In the genomic region with DNA sequence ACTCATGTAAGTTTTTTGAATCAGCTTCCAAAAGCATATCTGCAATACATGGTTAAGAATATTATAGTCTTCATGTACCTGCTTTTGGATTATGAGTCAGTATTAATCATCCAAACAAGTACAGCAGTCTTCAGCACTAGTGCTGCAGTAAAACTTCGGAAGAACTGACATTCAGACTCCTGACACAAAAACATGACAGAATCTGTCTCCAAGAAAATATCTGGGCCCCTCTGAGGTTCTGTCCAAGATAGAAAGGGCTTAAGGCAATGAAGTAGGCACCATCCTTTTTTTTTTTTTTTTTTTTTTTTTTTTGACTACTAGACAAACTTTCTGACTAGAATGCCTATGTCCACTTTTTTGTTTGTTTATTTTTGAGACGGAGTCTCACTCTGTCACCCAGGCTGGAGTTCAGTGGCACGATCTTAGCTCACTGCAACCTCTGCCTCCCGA, we compare ENCODE assay signal across 9 cellular contexts.
A peak's percentile ranks its signal among the peaks of the same experiment; 100 is the strongest.
DNase-seq lines count a peak whose midpoint lies in the region; ATAC-seq, FAIRE-seq and TF ChIP-seq lines count a peak whose summit lies in the region.
"Had no signal": no experiment of that assay in that cellular context is flagged by ENCODE, and none has a peak within 500 bp of the region (broad histone marks: within the 10 kb centered on the region; RNA-seq: fewer than 3 reads in every experiment).

No MANE protein-coding gene starts in this region.

- no peaks in the 10 kb centered on the region for H3K27me3 Mint-ChIP-seq in neural progenitor cell (ENCODE audit: insufficient read depth, low read depth)
- H3K27me3 Mint-ChIP-seq in activated T-helper 1 cell treated with anti-CD3 and anti-CD28 coated beads, Interleukin-12 subunit alpha, Interleukin-12 subunit beta, Interleukin-2, Interleukin-4 antibody, amounts not matched to agents 30 ng/mL and 10 ng/mL and 1 ng/mL, durations not matched to agents 14 hours and 24 hours and 36 hours (ENCODE audit: insufficient read depth), result peaks cover 2% of the 10 kb centered on the region

- H3K4me3 Mint-ChIP-seq in neural progenitor cell, result no peak overlapping the region
- H3K4me3 Mint-ChIP-seq in activated T-helper 1 cell treated with anti-CD3 and anti-CD28 coated beads, Interleukin-12 subunit alpha, Interleukin-12 subunit beta, Interleukin-2, Interleukin-4 antibody, amounts not matched to agents 30 ng/mL and 10 ng/mL and 1 ng/mL, durations not matched to agents 14 hours and 24 hours and 36 hours, result no peak overlapping the region

- no peak for ATAC-seq in GM18505 (IDR thresholded peaks at IDR 0.05; ENCODE audit: unreplicated experiment)

- H3K4me3 ChIP-seq in endothelial cell of umbilical vein (replicated peaks in 1 of 3; ENCODE audit: insufficient read depth in 1 of 3, low read depth in 1 of 3, low read length in 3 of 3) (no peak overlapping the region), neural progenitor cell (no peak overlapping the region)
- H3K4me3 ChIP-seq: ovary had no signal

- H4K20me1 ChIP-seq in endothelial cell of umbilical vein (replicated peaks; ENCODE audit: control insufficient read depth, extremely low read depth, insufficient read depth, low read length), result peaks cover 23% of the 10 kb centered on the region
- H4K20me1 ChIP-seq in neural progenitor cell (ENCODE audit: low read depth), result peaks cover 84% of the 10 kb centered on the region

- H3K4me2 ChIP-seq in endothelial cell of umbilical vein (ENCODE audit: insufficient read depth, low read length) (no peak overlapping the region), neural progenitor cell (no peak overlapping the region)

- H3K36me3 ChIP-seq in endothelial cell of umbilical vein (ENCODE audit: control insufficient read depth in 2 of 2, extremely low read depth in 1 of 2, insufficient read depth in 2 of 2, low read length in 2 of 2) (no peaks in the 10 kb centered on the region), neural progenitor cell (no peaks in the 10 kb centered on the region)
- H3K36me3 ChIP-seq: ovary had no signal

- POLR2A ChIA-PET in endothelial cell of umbilical vein (lab: Charles Lee), result no interaction called here

- H3K27me3 ChIP-seq in endothelial cell of umbilical vein (ENCODE audit: control insufficient read depth in 2 of 2, insufficient read depth in 2 of 2, low read length in 2 of 2), result no peaks in the 10 kb centered on the region
- H3K27me3 ChIP-seq in neural progenitor cell, result no peaks in the 10 kb centered on the region
- H3K27me3 ChIP-seq: ovary had no signal

- H3K4me1 Mint-ChIP-seq in neural progenitor cell, result peaks cover 30% of the 10 kb centered on the region
- H3K4me1 Mint-ChIP-seq in activated T-helper 1 cell treated with anti-CD3 and anti-CD28 coated beads, Interleukin-12 subunit alpha, Interleukin-12 subunit beta, Interleukin-2, Interleukin-4 antibody, amounts not matched to agents 30 ng/mL and 10 ng/mL and 1 ng/mL, durations not matched to agents 14 hours and 24 hours and 36 hours (ENCODE audit: low read depth), result peaks cover 34% of the 10 kb centered on the region

- H3F3A ChIP-seq in neural progenitor cell (ENCODE audit: low read depth), result peaks cover 22% of the 10 kb centered on the region

- no peaks in the 10 kb centered on the region for H3K36me3 Mint-ChIP-seq in neural progenitor cell
- H3K36me3 Mint-ChIP-seq in activated T-helper 1 cell treated with anti-CD3 and anti-CD28 coated beads, Interleukin-12 subunit alpha, Interleukin-12 subunit beta, Interleukin-2, Interleukin-4 antibody, amounts not matched to agents 30 ng/mL and 10 ng/mL and 1 ng/mL, durations not matched to agents 14 hours and 24 hours and 36 hours (ENCODE audit: low read depth), result no peaks in the 10 kb centered on the region

- H3K9ac ChIP-seq in endothelial cell of umbilical vein (replicated peaks; ENCODE audit: extremely low read depth, insufficient read depth, low read length) (no peak overlapping the region), neural progenitor cell (no peak overlapping the region)

- H3K79me2 ChIP-seq in endothelial cell of umbilical vein (ENCODE audit: control insufficient read depth, insufficient read depth, low read length) (peaks cover 72% of the 10 kb centered on the region), neural progenitor cell (ENCODE audit: low read depth) (peaks cover 100% of the 10 kb centered on the region)

- in situ Hi-C loops in Caki2 (cut with HindIII; ENCODE audit: low pct_unique_long_range_greater_than_20kb, low sequenced_read_pairs), result no loop called here

- no peak for TF ChIP-seq POLR2A in endothelial cell of umbilical vein (IDR thresholded peaks at IDR 0.05; ENCODE audit: low read depth, low read length)
- no peak for TF ChIP-seq POLR2A in GM18505 (IDR thresholded peaks at IDR 0.05; ENCODE audit: borderline replicate concordance, extremely low read depth, insufficient read depth, insufficient read length)

- H3K9me3 Mint-ChIP-seq in neural progenitor cell, result no peaks in the 10 kb centered on the region
- no peaks in the 10 kb centered on the region for H3K9me3 Mint-ChIP-seq in activated T-helper 1 cell treated with anti-CD3 and anti-CD28 coated beads, Interleukin-12 subunit alpha, Interleukin-12 subunit beta, Interleukin-2, Interleukin-4 antibody, amounts not matched to agents 30 ng/mL and 10 ng/mL and 1 ng/mL, durations not matched to agents 14 hours and 24 hours and 36 hours

- no peak overlapping the region for H3K27ac Mint-ChIP-seq in neural progenitor cell
- no peak overlapping the region for H3K27ac Mint-ChIP-seq in activated T-helper 1 cell treated with anti-CD3 and anti-CD28 coated beads, Interleukin-12 subunit alpha, Interleukin-12 subunit beta, Interleukin-2, Interleukin-4 antibody, amounts not matched to agents 30 ng/mL and 10 ng/mL and 1 ng/mL, durations not matched to agents 14 hours and 24 hours and 36 hours

- no peak overlapping the region for H3K27ac ChIP-seq in endothelial cell of umbilical vein (ENCODE audit: insufficient read depth, low read depth, low read length)
- peak overlapping the region; percentile 68 for H3K27ac ChIP-seq in neural progenitor cell
- H3K27ac ChIP-seq: ovary had no signal

- TF ChIP-seq CTCF in endothelial cell of umbilical vein (IDR thresholded peaks at IDR 0.05; ENCODE audit: extremely low read depth in 1 of 2, insufficient read depth in 1 of 2, low read depth in 1 of 2, low read length in 2 of 2) (no peak), neural progenitor cell (IDR thresholded peaks at IDR 0.05) (no peak)

- H3K4me1 ChIP-seq in endothelial cell of umbilical vein (ENCODE audit: control insufficient read depth, extremely low read depth, insufficient read depth, low read length), result peaks cover 9% of the 10 kb centered on the region
- peaks cover 41% of the 10 kb centered on the region for H3K4me1 ChIP-seq in neural progenitor cell

- intact Hi-C loops in endothelial cell of umbilical vein (cut with micrococcal nuclease), result no loop called here
- intact Hi-C loops in activated T-helper 1 cell treated with anti-CD3 and anti-CD28 coated beads, Interleukin-12 subunit alpha, Interleukin-12 subunit beta, Interleukin-2, Interleukin-4 antibody, amounts not matched to agents 30 ng/mL and 10 ng/mL and 1 ng/mL, durations not matched to agents 14 hours and 24 hours and 36 hours (cut with micrococcal nuclease), result no loop called here

- dilution Hi-C loops in endothelial cell of umbilical vein (cut with MboI; ENCODE audit: extremely low pct_ligation_motif_present, low sequenced_read_pairs), result no loop called here

- FAIRE-seq in endothelial cell of umbilical vein (lab: Jason Lieb, UNC), result peak; percentile 81

- no TSS peak for BruUV-seq in endothelial cell of umbilical vein (replicated peaks; lab: Mats Ljungman, UMichigan)

- no peaks in the 10 kb centered on the region for H3K9me3 ChIP-seq in endothelial cell of umbilical vein (replicated peaks; ENCODE audit: control insufficient read depth, insufficient read depth, low read length)
- H3K9me3 ChIP-seq in neural progenitor cell (ENCODE audit: low read depth), result no peaks in the 10 kb centered on the region
- H3K9me3 ChIP-seq: ovary had no signal

- H3K9me1 ChIP-seq in endothelial cell of umbilical vein (replicated peaks; ENCODE audit: control insufficient read depth, extremely low read depth, insufficient read depth, low read length), result no peaks in the 10 kb centered on the region

- CTCF ChIA-PET in endothelial cell of umbilical vein (lab: Charles Lee), result interaction anchor here (0.5 to 1.5 kb wide), 3 partner anchors 24 to 317 kb away, joined by 3 to 6 read pairs (median 4); no protein-coding TSS in a partner anchor

- no peak overlapping the region for H2AFZ ChIP-seq in endothelial cell of umbilical vein (ENCODE audit: low read depth, low read length)
- no peak overlapping the region for H2AFZ ChIP-seq in neural progenitor cell (replicated peaks)

- DNase-seq in Caki2 (ENCODE audit: low read depth) (peak; percentile 17), NCI-H226 (peak; percentile 71), endothelial cell of umbilical vein (ENCODE audit: low read depth, low spot score) (peak; percentile 56), neural progenitor cell (ENCODE audit: low spot score) (no peak), SKM-1 (lab: John Stamatoyannopoulos, UW; ENCODE audit: unreplicated experiment) (no peak)
- no peak for DNase-seq in activated T-helper 1 cell treated with anti-CD3 and anti-CD28 coated beads, Interleukin-12 subunit alpha, Interleukin-12 subunit beta, Interleukin-2, Interleukin-4 antibody, amounts not matched to agents 30 ng/mL and 10 ng/mL and 1 ng/mL, durations not matched to agents 14 hours and 24 hours and 36 hours (ENCODE audit: low spot score)
- no peak for DNase-seq in central memory CD4-positive, alpha-beta T cell
- DNase-seq: ovary had no signal

TF ChIP-seq in endothelial cell of umbilical vein, 7 proteins besides CTCF, POLR2A, EP300 and RAD21:
- TF ChIP-seq FOS (IDR thresholded peaks at IDR 0.05; ENCODE audit: borderline replicate concordance, insufficient read depth, low read length) (peak; percentile 79), JUN (IDR thresholded peaks at IDR 0.05; ENCODE audit: borderline replicate concordance, insufficient read depth, insufficient read length, low read depth) (peak; percentile 25), MYC (IDR thresholded peaks at IDR 0.05; ENCODE audit: low read depth, low read length) (no peak), GATA2 (IDR thresholded peaks at IDR 0.05; ENCODE audit: insufficient read depth, insufficient read length, low read depth, low read length) (no peak), POLR2AphosphoS5 (IDR thresholded peaks at IDR 0.05; ENCODE audit: insufficient read depth, low read depth, low read length) (no peak), EZH2 (IDR thresholded peaks at IDR 0.05; ENCODE audit: borderline replicate concordance, low read depth, low read length, severe bottlenecking) (no peak)
- TF ChIP-seq, protein P1, sequence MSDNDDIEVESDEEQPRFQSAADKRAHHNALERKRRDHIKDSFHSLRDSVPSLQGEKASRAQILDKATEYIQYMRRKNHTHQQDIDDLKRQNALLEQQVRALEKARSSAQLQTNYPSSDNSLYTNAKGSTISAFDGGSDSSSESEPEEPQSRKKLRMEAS (IDR thresholded peaks at IDR 0.05; ENCODE audit: insufficient read depth, insufficient read length), result no peak

Comparison
In these comparisons a context has a peak if more than half of its experiments do, and no peak if none do; other contexts are left out.
1. DNase-seq: peak in Caki2 (single experiment), NCI-H226 (single experiment) and endothelial cell of umbilical vein (single experiment); none in neural progenitor cell (single experiment), activated T-helper 1 cell treated with anti-CD3 and anti-CD28 coated beads, Interleukin-12 subunit alpha, Interleukin-12 subunit beta, Interleukin-2, Interleukin-4 antibody, amounts not matched to agents 30 ng/mL and 10 ng/mL and 1 ng/mL, durations not matched to agents 14 hours and 24 hours and 36 hours (single experiment), central memory CD4-positive, alpha-beta T cell (single experiment) and SKM-1 (single experiment).